In genomic region chr14:60311417-60311816, GRCh38 we compare ENCODE assay signal across 14 cellular contexts.
DNase-seq lines count a peak whose midpoint lies in the region; TF ChIP-seq lines count a peak whose summit lies in the region.
"Had no signal": no experiment of that assay in that cellular context is flagged by ENCODE, and none has a peak within 500 bp of the region (broad histone marks: within the 10 kb centered on the region; RNA-seq: fewer than 3 reads in every experiment).

No MANE protein-coding gene starts in this region.

- H3K9me2 ChIP-seq in SK-N-SH = no peaks in the 10 kb centered on the region

- H3K27ac ChIP-seq in A673 (ENCODE audit: low read depth, low read length, poor library complexity, severe bottlenecking) (peak overlapping the region; percentile 72), SK-N-SH (ENCODE audit: low read depth in 2 of 2, low read length in 1 of 2) (peak overlapping the region; percentile 31 to 86; a peak in 3 of 4 replicates)
- H3K27ac ChIP-seq: cardiac muscle cell had no signal

- no peak for TF ChIP-seq CTCF in A673 (conservative IDR thresholded peaks at IDR 0.05; ENCODE audit: low read depth, low read length)
- no peak for TF ChIP-seq CTCF in SK-N-SH (IDR thresholded peaks at IDR 0.05)
- TF ChIP-seq CTCF in fibroblast of mammary gland (conservative IDR thresholded peaks at IDR 0.05; ENCODE audit: control insufficient read depth, insufficient read depth, low read depth, low read length) = no peak

- CTCF ChIA-PET in A673 (lab: Charles Lee) (interaction anchor here (0.9 kb wide), 1 partner anchor 16 kb away, joined by 4 read pairs; no protein-coding TSS in a partner anchor), SK-N-SH (lab: Yijun Ruan, JAX) (interaction anchor here (0.6 to 1.9 kb wide), 2 partner anchors 39 to 64 kb away, joined by 3 to 5 read pairs; no protein-coding TSS in a partner anchor)

- peak; percentile 97 for DNase-seq in A673 (ENCODE audit: low spot score)
- DNase-seq in HS-5 (ENCODE audit: low read depth) = peak; percentile 35
- peak; percentile 70 for DNase-seq in SK-N-SH
- peak; percentile 82 for DNase-seq in fibroblast of mammary gland (ENCODE audit: low read depth)
- DNase-seq in stimulated activated CD4-positive, alpha-beta T cell treated with anti-CD3 and anti-CD28 coated beads, Interleukin-15, amount 100 ng/mL, for 24 hours = no peak
- DNase-seq in stimulated activated CD4-positive, alpha-beta T cell treated with anti-CD3 and anti-CD28 coated beads, Interleukin-4, amount 100 ng/mL, for 24 hours = no peak
- DNase-seq in DMS53 treated with DMSO at 0.1 percent for 48 hours (lab: John Stamatoyannopoulos, UW; ENCODE audit: unreplicated experiment) = no peak
- DNase-seq in nucleus accumbens (lab: John Stamatoyannopoulos, UW) = no peak
- DNase-seq: activated CD4-positive, alpha-beta T cell treated with anti-CD3 and anti-CD28 coated beads, Interleukin-2, amount 50 U/mL, for 4 hours; DMS79 treated with DMSO at 0.1 percent for 48 hours; NCI-H1930; T-cell had no signal

- no peaks in the 10 kb centered on the region for H3F3A ChIP-seq in SK-N-SH (replicated peaks; ENCODE audit: insufficient read depth)

- peak; percentile 33; the same call in 1 of the 2 replicates for TF ChIP-seq RAD21 in SK-N-SH (IDR thresholded peaks at IDR 0.05; ENCODE audit: low read length)

- intact Hi-C loops in A673 (cut with micrococcal nuclease; ENCODE audit: unreplicated experiment) = loop anchor here (5.0 kb wide), 1 partner anchor 64 kb away; the partner anchor contains the start of gene PPM1A

- H3K36me3 ChIP-seq in A673 (ENCODE audit: insufficient read depth, low read length, poor library complexity, severe bottlenecking) = no peaks in the 10 kb centered on the region
- no peaks in the 10 kb centered on the region for H3K36me3 ChIP-seq in SK-N-SH (replicated peaks in 1 of 2; ENCODE audit: control insufficient read depth in 1 of 2, insufficient read depth in 2 of 2, low read length in 1 of 2)
- H3K36me3 ChIP-seq: cardiac muscle cell, HAP-1 had no signal

- 7% methylated on average over 4 of the region's 4 CpGs for WGBS in SK-N-SH (ENCODE audit: low lambda C conversion rate)

- no peak overlapping the region for H3K9ac ChIP-seq in SK-N-SH

- H3K79me2 ChIP-seq in SK-N-SH (ENCODE audit: insufficient read depth) = no peaks in the 10 kb centered on the region

- no peaks in the 10 kb centered on the region for H4K20me1 ChIP-seq in SK-N-SH (ENCODE audit: insufficient read depth)

- TF ChIP-seq EP300 in SK-N-SH (IDR thresholded peaks at IDR 0.05; ENCODE audit: borderline replicate concordance in 1 of 2, low read depth in 1 of 2, low read length in 1 of 2) = peak; percentile 11 to 83; a peak in 2 of 4 replicates

- POLR2A ChIA-PET in A673 (lab: Charles Lee; ENCODE audit: low non-redundant PET) (no interaction called here), SK-N-SH (lab: Yijun Ruan, JAX) (interaction anchor here (1.5 kb wide), 1 partner anchor 11 kb away, joined by 3 read pairs; no protein-coding TSS in a partner anchor)

- H3K9me3 ChIP-seq in A673 (ENCODE audit: low read depth, low read length, poor library complexity, severe bottlenecking) (no peaks in the 10 kb centered on the region), SK-N-SH (no peaks in the 10 kb centered on the region)
- H3K9me3 ChIP-seq: HAP-1 had no signal

- no TSS peak for BruUV-seq in A673 (replicated peaks; lab: Mats Ljungman, UMichigan)

- no peak overlapping the region for H3K4me2 ChIP-seq in SK-N-SH

- H3K4me3 ChIP-seq in A673 (ENCODE audit: low read depth, low read length, poor library complexity, severe bottlenecking) (no peak overlapping the region), SK-N-SH (ENCODE audit: low read depth in 2 of 2, low read length in 1 of 2) (no peak overlapping the region), fibroblast of mammary gland (ENCODE audit: control insufficient read depth, low read depth, low read length) (no peak overlapping the region)
- H3K4me3 ChIP-seq: cardiac muscle cell, HAP-1 had no signal

- no peak overlapping the region for H2AFZ ChIP-seq in SK-N-SH (ENCODE audit: low read depth)

- H3K27me3 ChIP-seq in A673 (replicated peaks; ENCODE audit: insufficient read depth, low read depth, low read length, poor library complexity) = no peaks in the 10 kb centered on the region
- H3K27me3 ChIP-seq in SK-N-SH (ENCODE audit: insufficient read depth) = no peaks in the 10 kb centered on the region; the same call in 1 of the 2 replicates
- H3K27me3 ChIP-seq: cardiac muscle cell had no signal

- H3K4me1 ChIP-seq in A673 (ENCODE audit: insufficient read depth, low read length, poor library complexity, severe bottlenecking) (peaks cover 38% of the 10 kb centered on the region), SK-N-SH (ENCODE audit: control insufficient read depth in 1 of 2, insufficient read depth in 2 of 2, low read depth in 1 of 2, low read length in 1 of 2) (peaks cover 6 to 14% of the 10 kb centered on the region in 2 experiments; a peak in 3 of 4 replicates)

TF ChIP-seq in SK-N-SH, 30 proteins besides CTCF, POLR2A, EP300 and RAD21:
- TF ChIP-seq FOXJ3 (CRISPR knock-in tag; IDR thresholded peaks at IDR 0.05) (no peak), SMC3 (IDR thresholded peaks at IDR 0.05; ENCODE audit: low read depth, low read length) (no peak), JUND (IDR thresholded peaks at IDR 0.05) (peak; percentile 39; the same call in 1 of the 2 replicates), MEF2A (IDR thresholded peaks at IDR 0.05; ENCODE audit: borderline replicate concordance, low read depth) (no peak), RCOR1 (IDR thresholded peaks at IDR 0.05; ENCODE audit: low read length) (peak; percentile 84), GABPA (IDR thresholded peaks at IDR 0.05; ENCODE audit: low read depth) (no peak), GATA2 (CRISPR knock-in tag; IDR thresholded peaks at IDR 0.05) (peak; percentile 93), NFIC (IDR thresholded peaks at IDR 0.05; ENCODE audit: borderline replicate concordance) (peak; percentile 78), NRF1 (IDR thresholded peaks at IDR 0.05; ENCODE audit: low read depth, low read length) (no peak), PBX3 (IDR thresholded peaks at IDR 0.05) (peak; percentile 10; the same call in 1 of the 2 replicates), CHD2 (IDR thresholded peaks at IDR 0.05; ENCODE audit: low read length, partially characterized antibody) (peak; percentile 81), ZBTB33 (IDR thresholded peaks at IDR 0.05; ENCODE audit: borderline replicate concordance, low read depth) (no peak), MXI1 (IDR thresholded peaks at IDR 0.05; ENCODE audit: low read depth, low read length) (peak; percentile 63; the same call in 1 of the 2 replicates), TCF12 (IDR thresholded peaks at IDR 0.05) (peak; percentile 82), TEAD4 (IDR thresholded peaks at IDR 0.05; ENCODE audit: borderline replicate concordance, insufficient read depth) (0 out of 2 replicates have a peak, but pooled peaks have one; percentile 10), RFX5 (IDR thresholded peaks at IDR 0.05; ENCODE audit: low read length) (peak; percentile 44; the same call in 1 of the 2 replicates), USF1 (IDR thresholded peaks at IDR 0.05; ENCODE audit: borderline replicate concordance, low read depth) (no peak)

Comparison
In these comparisons a context has a peak if more than half of its experiments do, and no peak if none do; other contexts are left out.
1. DNase-seq: peak in A673 (single experiment), HS-5 (single experiment), SK-N-SH (single experiment) and fibroblast of mammary gland (single experiment); none in stimulated activated CD4-positive, alpha-beta T cell treated with anti-CD3 and anti-CD28 coated beads, Interleukin-15, amount 100 ng/mL, for 24 hours (single experiment), stimulated activated CD4-positive, alpha-beta T cell treated with anti-CD3 and anti-CD28 coated beads, Interleukin-4, amount 100 ng/mL, for 24 hours (single experiment), DMS53 treated with DMSO at 0.1 percent for 48 hours (single experiment) and nucleus accumbens (0 of 56).